Comparison of ENCODE assay signal across 9 cellular contexts in the genomic region with DNA sequence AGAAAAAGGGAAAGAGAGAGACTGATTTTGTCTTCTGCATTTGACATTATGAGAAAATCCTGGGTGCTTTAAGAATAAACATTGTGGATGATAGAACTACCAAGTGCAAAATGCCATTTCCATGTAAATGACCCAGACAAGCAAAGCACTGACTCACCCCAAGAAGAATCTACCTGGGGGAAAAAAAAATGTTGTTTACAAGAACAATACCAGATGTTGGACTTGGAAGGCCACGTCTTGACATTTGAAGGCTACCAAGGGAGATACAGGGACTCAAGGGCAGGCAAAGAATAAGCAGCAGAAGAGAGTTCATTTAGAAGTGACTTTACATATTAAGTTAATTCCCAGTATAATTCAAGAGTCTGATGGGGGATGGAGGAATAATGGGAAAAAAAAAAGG.
"Had no signal": no experiment of that assay in that cellular context is flagged by ENCODE, and none has a peak within 500 bp of the region (broad histone marks: within the 10 kb centered on the region; RNA-seq: fewer than 3 reads in every experiment).

No MANE protein-coding gene starts in this region.

- H3K27ac Mint-ChIP-seq: H9, HFFc6, IgD-negative memory B cell had no signal

- ATAC-seq: HCT116 had no signal

- DNase-seq: GM23248, H9, HFFc6, KBM-7 had no signal

- H3K9me3 Mint-ChIP-seq: H9 had no signal

- H3K27ac ChIP-seq: GM23248 had no signal

- H3K4me3 ChIP-seq: GM23248 had no signal

- H3K36me3 Mint-ChIP-seq: IgD-negative memory B cell had no signal

- FAIRE-seq: H1, H54, HTR-8/SVneo had no signal

- H2AFZ ChIP-seq: GM23248 had no signal

- H3K4me3 Mint-ChIP-seq: H9, HFFc6, IgD-negative memory B cell had no signal

- H3K4me1 Mint-ChIP-seq: IgD-negative memory B cell had no signal
